ENCODE assay signal across 9 cellular contexts in the genomic region with DNA sequence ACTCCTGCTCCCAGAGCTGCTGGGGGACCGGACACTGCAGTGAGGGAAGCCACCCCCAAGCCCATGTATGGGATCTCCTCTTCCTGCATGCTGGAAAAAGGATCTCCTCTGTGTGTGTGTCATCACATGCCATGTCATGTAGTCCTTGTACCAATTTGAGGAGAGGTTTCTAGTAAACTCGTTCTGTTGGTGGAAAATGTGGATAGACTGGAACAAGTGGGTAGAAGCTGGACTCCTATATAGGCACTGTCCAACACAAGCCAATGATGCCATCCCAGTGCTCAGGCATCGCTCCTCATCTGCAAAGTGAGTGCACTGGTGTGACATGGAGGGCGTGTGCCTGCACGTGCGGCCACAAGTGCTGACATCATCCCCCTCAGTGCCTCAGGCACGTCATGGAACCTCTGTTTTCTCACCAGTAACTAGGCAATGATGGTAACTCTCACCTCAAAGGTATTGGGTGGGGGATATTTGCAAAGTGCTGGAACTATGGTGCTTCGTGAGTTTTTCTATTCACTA. TPM values are rescaled to one million over a fixed set of nuclear protein-coding genes. Genes with fewer than 3 reads are reported as not detected.
DNase-seq lines count a peak whose midpoint lies in the region; ATAC-seq and TF ChIP-seq lines count a peak whose summit lies in the region.
"Had no signal": no experiment of that assay in that cellular context is flagged by ENCODE, and none has a peak within 500 bp of the region (broad histone marks: within the 10 kb centered on the region; RNA-seq: fewer than 3 reads in every experiment).

No MANE protein-coding gene starts in this region.

- H3K27ac Mint-ChIP-seq in activated CD8-positive, alpha-beta memory T cell treated with anti-CD3 and anti-CD28 coated beads, Interleukin-2, amount 10 ng/mL, durations not matched to agents 7 days and 5 days: peak overlapping the region; percentile 58
- peak overlapping the region; percentile 96 for H3K27ac Mint-ChIP-seq in memory B cell
- H3K27ac Mint-ChIP-seq in mesothelial cell of epicardium: no peak overlapping the region

- peaks cover 19% of the 10 kb centered on the region for H3K4me1 Mint-ChIP-seq in activated CD8-positive, alpha-beta memory T cell treated with anti-CD3 and anti-CD28 coated beads, Interleukin-2, amount 10 ng/mL, durations not matched to agents 7 days and 5 days
- H3K4me1 Mint-ChIP-seq in memory B cell (peaks cover 17% of the 10 kb centered on the region), mesothelial cell of epicardium (no peaks in the 10 kb centered on the region)

- peaks cover 13% of the 10 kb centered on the region for H3K36me3 Mint-ChIP-seq in activated CD8-positive, alpha-beta memory T cell treated with anti-CD3 and anti-CD28 coated beads, Interleukin-2, amount 10 ng/mL, durations not matched to agents 7 days and 5 days
- peaks cover 3% of the 10 kb centered on the region for H3K36me3 Mint-ChIP-seq in memory B cell
- no peaks in the 10 kb centered on the region for H3K36me3 Mint-ChIP-seq in mesothelial cell of epicardium

- DNase-seq in GM13977 (ENCODE audit: low spot score): peak; percentile 53
- DNase-seq in LHCN-M2 (ENCODE audit: low read depth): peak; percentile 13
- peak; percentile 81 for DNase-seq in activated CD8-positive, alpha-beta memory T cell treated with anti-CD3 and anti-CD28 coated beads, Interleukin-2, amount 10 ng/mL, durations not matched to agents 7 days and 5 days
- DNase-seq in memory B cell (ENCODE audit: low spot score in 2 of 2): no peak
- no peak for DNase-seq in NCI-H187 treated with DMSO at 0.1 percent for 48 hours (lab: John Stamatoyannopoulos, UW)
- no peak for DNase-seq in mesothelial cell of epicardium (ENCODE audit: low spot score in 2 of 2, unreplicated experiment in 2 of 2)
- DNase-seq: kidney glomerular epithelial cell, small intestine had no signal

- CTCF ChIA-PET in activated CD8-positive, alpha-beta memory T cell treated with anti-CD3 and anti-CD28 coated beads, Interleukin-2, amount 10 ng/mL, durations not matched to agents 7 days and 5 days (lab: Charles Lee): no interaction called here

- no peak for TF ChIP-seq CTCF in GM13977 (IDR thresholded peaks at IDR 0.05; ENCODE audit: extremely low read depth, insufficient read depth, missing control alignments)
- TF ChIP-seq CTCF in mesothelial cell of epicardium (IDR thresholded peaks at IDR 0.05; ENCODE audit: unreplicated experiment): no peak

- no peaks in the 10 kb centered on the region for H3K9me3 Mint-ChIP-seq in activated CD8-positive, alpha-beta memory T cell treated with anti-CD3 and anti-CD28 coated beads, Interleukin-2, amount 10 ng/mL, durations not matched to agents 7 days and 5 days (ENCODE audit: low read depth)
- H3K9me3 Mint-ChIP-seq in memory B cell: no peaks in the 10 kb centered on the region
- no peaks in the 10 kb centered on the region for H3K9me3 Mint-ChIP-seq in mesothelial cell of epicardium

- H3K27me3 Mint-ChIP-seq in activated CD8-positive, alpha-beta memory T cell treated with anti-CD3 and anti-CD28 coated beads, Interleukin-2, amount 10 ng/mL, durations not matched to agents 7 days and 5 days: peaks cover 5% of the 10 kb centered on the region
- no peaks in the 10 kb centered on the region for H3K27me3 Mint-ChIP-seq in memory B cell
- H3K27me3 Mint-ChIP-seq in mesothelial cell of epicardium (ENCODE audit: low read depth): peaks cover 14% of the 10 kb centered on the region

- ATAC-seq in activated CD8-positive, alpha-beta memory T cell treated with anti-CD3 and anti-CD28 coated beads, Interleukin-2, amount 10 ng/mL, durations not matched to agents 7 days and 5 days: peak; percentile 56
- peak; percentile 83 for ATAC-seq in memory B cell (ENCODE audit: low read depth)
- no peak for ATAC-seq in GM21381 (IDR thresholded peaks at IDR 0.05; ENCODE audit: unreplicated experiment)

- H3K4me3 Mint-ChIP-seq in activated CD8-positive, alpha-beta memory T cell treated with anti-CD3 and anti-CD28 coated beads, Interleukin-2, amount 10 ng/mL, durations not matched to agents 7 days and 5 days: no peak overlapping the region
- no peak overlapping the region for H3K4me3 Mint-ChIP-seq in memory B cell
- H3K4me3 Mint-ChIP-seq in mesothelial cell of epicardium: no peak overlapping the region

- in situ Hi-C loops in GM13977 (cut with MboI; ENCODE audit: low pct_unique_long_range_greater_than_20kb, low sequenced_read_pairs, unreplicated experiment): no loop called here

RNA-seq across cellular contexts. Expression of gene MYO1G, which starts 19.3 kb away (rescaled TPM):
- total RNA-seq in LHCN-M2 (2014; rRNA removed) (not detected in 2 replicates), mesothelial cell of epicardium (0.65 to 0.69 TPM (median 0.66 TPM) in 3 replicates)
- 0.02 TPM for polyA plus RNA-seq in LHCN-M2 (2012)
- total RNA-seq in activated CD8-positive, alpha-beta memory T cell treated with anti-CD3 and anti-CD28 coated beads, Interleukin-2, amount 10 ng/mL, durations not matched to agents 7 days and 5 days: 100 to 1,000 TPM; 502 to 567 TPM

RNA-seq across cellular contexts. Expression of gene CCM2, which starts 40.5 kb away (rescaled TPM):
- total RNA-seq in LHCN-M2 (2014; rRNA removed) (117 and 126 TPM in 2 replicates), mesothelial cell of epicardium (32.3 to 35.1 TPM (median 34.1 TPM) in 3 replicates)
- polyA plus RNA-seq in LHCN-M2 (2012): 103 TPM
- total RNA-seq in activated CD8-positive, alpha-beta memory T cell treated with anti-CD3 and anti-CD28 coated beads, Interleukin-2, amount 10 ng/mL, durations not matched to agents 7 days and 5 days: 100 to 1,000 TPM in 1 of 2 experiments, 10 to 100 TPM in 1; 87.5 to 113 TPM

Comparison
In these comparisons a context has a peak if more than half of its experiments do, and no peak if none do; other contexts are left out.
1. DNase-seq: peak in GM13977 (single experiment), LHCN-M2 (single experiment) and activated CD8-positive, alpha-beta memory T cell treated with anti-CD3 and anti-CD28 coated beads, Interleukin-2, amount 10 ng/mL, durations not matched to agents 7 days and 5 days (single experiment); none in memory B cell (0 of 2), NCI-H187 treated with DMSO at 0.1 percent for 48 hours (single experiment) and mesothelial cell of epicardium (0 of 2).
2. RNA of gene MYO1G, which starts 19.3 kb away (total RNA-seq): 502 to 567 TPM in activated CD8-positive, alpha-beta memory T cell treated with anti-CD3 and anti-CD28 coated beads, Interleukin-2, amount 10 ng/mL, durations not matched to agents 7 days and 5 days; 0.65 to 0.69 TPM in mesothelial cell of epicardium and not detected in LHCN-M2; every median in the first group is over 100 times any median in the second.